Comparison of ENCODE assay signal across 19 cellular contexts in genomic region chr1:28036431-28036830, GRCh38. TPM values are rescaled to one million over a fixed set of nuclear protein-coding genes. Genes with fewer than 3 reads are reported as not detected.
DNase-seq lines count a peak whose midpoint lies in the region; ATAC-seq and TF ChIP-seq lines count a peak whose summit lies in the region.
"Had no signal": no experiment of that assay in that cellular context is flagged by ENCODE, and none has a peak within 500 bp of the region (broad histone marks: within the 10 kb centered on the region; RNA-seq: fewer than 3 reads in every experiment).

No MANE protein-coding gene starts in this region.

- H3K9me3 Mint-ChIP-seq in MCF 10A (ENCODE audit: unreplicated experiment) = no peaks in the 10 kb centered on the region
- H3K9me3 Mint-ChIP-seq: HFFc6; IgD-negative memory B cell; stimulated activated naive B cell treated with anti-CD40 and anti-IgM and Interleukin-4, amounts not matched to agents 10 μg/mL and 1 μg/mL and 100 μg/mL, for 72 hours had no signal

- intact Hi-C loops in MCF 10A (cut with micrococcal nuclease) (loop anchor here (2.0 kb wide), 1 partner anchor 52 kb away; the partner anchor contains the start of gene EYA3), mammary epithelial cell (cut with micrococcal nuclease) (no loop called here), Panc1 (cut with micrococcal nuclease; ENCODE audit: unreplicated experiment) (no loop called here), left colon (cut with DNase I, micrococcal nuclease) (no loop called here), upper lobe of right lung (cut with DNase I) (no loop called here)

- H3K4me1 ChIP-seq in mammary epithelial cell (ENCODE audit: insufficient read depth, low read length) = no peaks in the 10 kb centered on the region
- H3K4me1 ChIP-seq in Panc1 (ENCODE audit: control insufficient read depth, insufficient read depth, low read length) = no peaks in the 10 kb centered on the region
- no peaks in the 10 kb centered on the region for H3K4me1 ChIP-seq in upper lobe of right lung
- H3K4me1 ChIP-seq: parathyroid adenoma had no signal

- no peaks in the 10 kb centered on the region for H3K4me1 Mint-ChIP-seq in MCF 10A (ENCODE audit: insufficient read depth, unreplicated experiment)

- H3K27me3 ChIP-seq in mammary epithelial cell (ENCODE audit: insufficient read depth, low read length) = no peaks in the 10 kb centered on the region
- H3K27me3 ChIP-seq in Panc1 (ENCODE audit: control insufficient read depth, insufficient read depth, low read length) = no peaks in the 10 kb centered on the region
- H3K27me3 ChIP-seq in upper lobe of right lung = no peaks in the 10 kb centered on the region
- H3K27me3 ChIP-seq: spleen had no signal

- H2AFZ ChIP-seq in mammary epithelial cell (ENCODE audit: low read depth, low read length) = no peak overlapping the region
- H2AFZ ChIP-seq: parathyroid adenoma had no signal

- CTCF ChIA-PET in MCF 10A (lab: Yijun Ruan, JAX) (interaction anchor here (0.6 kb wide), 1 partner anchor 771 kb away, joined by 3 read pairs; no protein-coding TSS in a partner anchor), mammary epithelial cell (lab: Charles Lee; ENCODE audit: low non-redundant PET) (interaction anchor here (0.6 to 0.7 kb wide), 2 partner anchors 100 to 179 kb away, joined by 4 to 7 read pairs; no protein-coding TSS in a partner anchor), Panc1 (lab: Charles Lee) (interaction anchor here (0.5 to 0.6 kb wide), 2 partner anchors 64 to 160 kb away, joined by 5 to 6 read pairs; no protein-coding TSS in a partner anchor)

- no peak overlapping the region for H3K4me2 ChIP-seq in mammary epithelial cell (ENCODE audit: insufficient read depth, low read depth, low read length)

- no peaks in the 10 kb centered on the region for H4K20me1 ChIP-seq in mammary epithelial cell (ENCODE audit: insufficient read depth, low read length)

- H3K27ac ChIP-seq in mammary epithelial cell (ENCODE audit: insufficient read depth, low read depth, low read length) = no peak overlapping the region
- H3K27ac ChIP-seq in Panc1 (ENCODE audit: low read length) = no peak overlapping the region
- no peak overlapping the region for H3K27ac ChIP-seq in upper lobe of right lung
- H3K27ac ChIP-seq: parathyroid adenoma had no signal

- no peak overlapping the region for H3K4me3 Mint-ChIP-seq in MCF 10A (ENCODE audit: unreplicated experiment)
- H3K4me3 Mint-ChIP-seq: HFFc6; IgD-negative memory B cell; stimulated activated naive B cell treated with anti-CD40 and anti-IgM and Interleukin-4, amounts not matched to agents 10 μg/mL and 1 μg/mL and 100 μg/mL, for 72 hours had no signal

- in situ Hi-C loops in mammary epithelial cell (cut with MboI; ENCODE audit: low sequenced_read_pairs in 2 of 2) = no loop called here
- in situ Hi-C loops in Panc1 (cut with HindIII; ENCODE audit: low pct_unique_long_range_greater_than_20kb, low sequenced_read_pairs) = no loop called here

- no peaks in the 10 kb centered on the region for H3K27me3 Mint-ChIP-seq in MCF 10A (ENCODE audit: insufficient read depth, unreplicated experiment)
- H3K27me3 Mint-ChIP-seq: IgD-negative memory B cell; stimulated activated naive B cell treated with anti-CD40 and anti-IgM and Interleukin-4, amounts not matched to agents 10 μg/mL and 1 μg/mL and 100 μg/mL, for 72 hours had no signal

- peaks cover 2% of the 10 kb centered on the region for H3K79me2 ChIP-seq in mammary epithelial cell (ENCODE audit: insufficient read depth, low read length)
- H3K79me2 ChIP-seq: parathyroid adenoma had no signal

- peaks cover 26% of the 10 kb centered on the region for H3K36me3 Mint-ChIP-seq in MCF 10A (ENCODE audit: insufficient read depth, unreplicated experiment)

- TF ChIP-seq CTCF in MCF 10A (IDR thresholded peaks at IDR 0.05; ENCODE audit: unreplicated experiment) (no peak), mammary epithelial cell (conservative IDR thresholded peaks at IDR 0.05 in 1 of 2, IDR thresholded peaks at IDR 0.05 in 1 of 2; ENCODE audit: extremely low read depth in 1 of 2, insufficient read depth in 1 of 2, low read depth in 1 of 2, low read length in 2 of 2) (peak in 1 of 2 donors; percentile 38), Panc1 (IDR thresholded peaks at IDR 0.05) (peak; percentile 54), upper lobe of right lung (IDR thresholded peaks at IDR 0.05) (peak; percentile 6)

- BruUV-seq in MCF 10A (replicated peaks; lab: Mats Ljungman, UMichigan) = no TSS peak
- BruUV-seq in mammary epithelial cell (replicated peaks; lab: Mats Ljungman, UMichigan) = no TSS peak
- BruUV-seq in Panc1 (replicated peaks; lab: Mats Ljungman, UMichigan) = no TSS peak

- ATAC-seq in Panc1 = no peak
- ATAC-seq in left colon = peak; percentile 64
- no peak for ATAC-seq in upper lobe of right lung

- POLR2A ChIA-PET in MCF 10A (lab: Yijun Ruan, JAX) = no interaction called here
- POLR2A ChIA-PET in Panc1 (lab: Charles Lee) = no interaction called here

- no peaks in the 10 kb centered on the region for H3K36me3 ChIP-seq in mammary epithelial cell (ENCODE audit: insufficient read depth, low read length)
- peaks cover 5% of the 10 kb centered on the region for H3K36me3 ChIP-seq in Panc1 (ENCODE audit: control insufficient read depth, insufficient read depth, low read length)
- H3K36me3 ChIP-seq in upper lobe of right lung = peaks cover 57% of the 10 kb centered on the region

- H3K4me3 ChIP-seq in mammary epithelial cell (replicated peaks in 1 of 3; ENCODE audit: insufficient read depth in 1 of 3, low read depth in 2 of 3, low read length in 3 of 3) (no peak overlapping the region), Panc1 (ENCODE audit: low read depth in 2 of 2, low read length in 2 of 2) (no peak overlapping the region), upper lobe of right lung (no peak overlapping the region)
- H3K4me3 ChIP-seq: spleen had no signal

- H3K9me3 ChIP-seq in mammary epithelial cell (replicated peaks; ENCODE audit: insufficient read depth, low read length) (no peaks in the 10 kb centered on the region), Panc1 (ENCODE audit: control insufficient read depth, insufficient read depth, low read depth, low read length) (no peaks in the 10 kb centered on the region), upper lobe of right lung (no peaks in the 10 kb centered on the region)
- H3K9me3 ChIP-seq: spleen had no signal

- WGBS in mammary epithelial cell (ENCODE audit: low coverage, missing lambda C conversion rate) = 100% methylated on average over 2 of the region's 2 CpGs

- peak overlapping the region; percentile 70 for H3K27ac Mint-ChIP-seq in MCF 10A (ENCODE audit: low read depth, unreplicated experiment)
- H3K27ac Mint-ChIP-seq: HFFc6; IgD-negative memory B cell; stimulated activated naive B cell treated with anti-CD40 and anti-IgM and Interleukin-4, amounts not matched to agents 10 μg/mL and 1 μg/mL and 100 μg/mL, for 72 hours had no signal

- dilution Hi-C loops in mammary epithelial cell (cut with HindIII; ENCODE audit: low sequenced_read_pairs) = loop anchor here (5.0 kb wide), 2 partner anchors 49 to 99 kb away; no protein-coding TSS in a partner anchor

- H3K9ac ChIP-seq in mammary epithelial cell (ENCODE audit: insufficient read depth, low read length) = no peak overlapping the region
- H3K9ac ChIP-seq: parathyroid adenoma had no signal

- DNase-seq in MCF 10A (ENCODE audit: unreplicated experiment) (peak; percentile 13), mammary epithelial cell (no peak), Panc1 (ENCODE audit: low read depth, low spot score) (no peak), left colon (no peak), upper lobe of right lung (no peak), UCSD-AML1 (lab: John Stamatoyannopoulos, UW; ENCODE audit: unreplicated experiment) (no peak), NCI-H2107 treated with DMSO at 0.1 percent for 48 hours (lab: John Stamatoyannopoulos, UW; ENCODE audit: unreplicated experiment) (no peak), 8988T (no peak)
- DNase-seq: activated gamma-delta T cell treated with Interleukin-2 at 50 U/mL for 16 hours; EL; HFFc6; hippocampal formation; NCI-H146; NCI-H446; spleen; stimulated activated naive B cell treated with anti-CD40 and anti-IgM and Interleukin-4, amounts not matched to agents 10 μg/mL and 1 μg/mL and 100 μg/mL, for 72 hours; trophoblast cell had no signal

RNA-seq across cellular contexts. Expression of gene EYA3, which starts 52.0 kb away (rescaled TPM):
- total RNA-seq in MCF 10A (2022) = 13.3 and 14.4 TPM in 2 replicates
- 10 to 100 TPM; 12.3 to 21.9 TPM for total RNA-seq in mammary epithelial cell
- polyA plus RNA-seq in mammary epithelial cell = 13.5 TPM
- polyA minus RNA-seq in mammary epithelial cell = 28.6 TPM
- 17.5 TPM for total RNA-seq in Panc1 (2021; ENCODE audit: unreplicated experiment)
- polyA plus RNA-seq in Panc1 (2012; ENCODE audit: insufficient read length) = 5.4 TPM
- total RNA-seq in left colon = 10 to 100 TPM; 22.9 to 23.5 TPM
- total RNA-seq in upper lobe of right lung = 21.0 TPM
